In the genomic region with DNA sequence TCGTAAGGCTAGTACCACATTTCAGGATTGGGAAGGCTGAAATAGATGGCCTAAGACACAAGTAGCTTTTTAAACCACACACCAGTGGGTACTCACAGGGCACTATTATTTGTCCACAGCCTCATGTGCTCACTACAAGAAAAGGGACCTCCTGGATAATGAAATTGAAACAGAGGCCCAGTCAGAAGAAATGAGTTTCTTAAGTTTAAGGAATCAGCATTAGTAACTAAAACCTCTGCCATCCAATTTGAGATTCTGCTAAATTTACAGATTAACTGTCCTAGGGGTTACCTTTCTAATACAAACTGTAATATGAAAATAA, we compare ENCODE assay signal across 9 cellular contexts. TPM values are rescaled to one million over a fixed set of nuclear protein-coding genes. Genes with fewer than 3 reads are reported as not detected.
DNase-seq lines count a peak whose midpoint lies in the region; ATAC-seq and TF ChIP-seq lines count a peak whose summit lies in the region.
"Had no signal": no experiment of that assay in that cellular context is flagged by ENCODE, and none has a peak within 500 bp of the region (broad histone marks: within the 10 kb centered on the region; RNA-seq: fewer than 3 reads in every experiment).

No MANE protein-coding gene starts in this region.

- 31 to 48% methylated on average over 1 of the region's 1 CpG for WGBS in esophagus, 2 donors

- H3K36me3 ChIP-seq in Panc1 (ENCODE audit: control insufficient read depth, insufficient read depth, low read length) (peaks cover 4% of the 10 kb centered on the region; the same call in 1 of the 2 replicates), esophagus (ENCODE audit: control insufficient read depth in 2 of 2, insufficient read depth in 2 of 2, low read length in 1 of 2) (no peaks in the 10 kb centered on the region), rectal smooth muscle tissue (ENCODE audit: control insufficient read depth, insufficient read depth, low read length) (no peaks in the 10 kb centered on the region)

- H3K27ac ChIP-seq in Panc1 (ENCODE audit: low read length) = peak overlapping the region; percentile 72
- peak overlapping the region; percentile 29 to 38 for H3K27ac ChIP-seq in esophagus (ENCODE audit: low read depth in 2 of 2, low read length in 1 of 2)
- peak overlapping the region; percentile 10 for H3K27ac ChIP-seq in rectal smooth muscle tissue (ENCODE audit: low read depth, low read length)

- CTCF ChIA-PET in Panc1 (lab: Charles Lee) = interaction anchor here (1.4 kb wide), 1 partner anchor 48 kb away, joined by 4 read pairs; no protein-coding TSS in a partner anchor

- DNase-seq in GM12865 (ENCODE audit: low read depth) (no peak), Panc1 (ENCODE audit: low read depth, low spot score) (no peak), cortex of kidney (lab: John Stamatoyannopoulos, UW) (no peak), NCI-H1105 treated with DMSO at 0.1 percent for 48 hours (lab: John Stamatoyannopoulos, UW) (no peak)
- DNase-seq in activated CD8-positive, alpha-beta memory T cell treated with anti-CD3 and anti-CD28 coated beads for 24 hours = no peak
- DNase-seq: hippocampal formation had no signal

- BruUV-seq in Panc1 (replicated peaks; lab: Mats Ljungman, UMichigan) = no TSS peak

- in situ Hi-C loops in Panc1 (cut with HindIII; ENCODE audit: low pct_unique_long_range_greater_than_20kb, low sequenced_read_pairs) = no loop called here

- TF ChIP-seq CTCF in GM12865 (IDR thresholded peaks at IDR 0.05; ENCODE audit: insufficient read depth, low read depth, low read length, missing control alignments) = no peak
- TF ChIP-seq CTCF in Panc1 (IDR thresholded peaks at IDR 0.05) = no peak

- H3K4me3 ChIP-seq in GM12865 (ENCODE audit: low read depth, low read length) (peak overlapping the region; percentile 77), Panc1 (ENCODE audit: low read depth in 2 of 2, low read length in 2 of 2) (peak overlapping the region; percentile 13 to 23), esophagus (ENCODE audit: low read depth in 1 of 2, low read length in 2 of 2) (no peak overlapping the region), rectal smooth muscle tissue (ENCODE audit: low read length) (peak overlapping the region; percentile 24)

- H3K4me1 ChIP-seq in Panc1 (ENCODE audit: control insufficient read depth, insufficient read depth, low read length) (peaks cover 53% of the 10 kb centered on the region), esophagus (ENCODE audit: control insufficient read depth in 2 of 2, insufficient read depth in 2 of 2, low read length in 1 of 2) (peaks cover 7 to 30% of the 10 kb centered on the region in 2 donors), rectal smooth muscle tissue (ENCODE audit: control insufficient read depth, insufficient read depth, low read length) (peaks cover 56% of the 10 kb centered on the region)

- POLR2A ChIA-PET in Panc1 (lab: Charles Lee) = interaction anchor here (0.6 kb wide), 1 partner anchor 1357 kb away, joined by 3 read pairs; no protein-coding TSS in a partner anchor

- ATAC-seq in Panc1 (no peak), GM18867 (IDR thresholded peaks at IDR 0.05; ENCODE audit: unreplicated experiment) (no peak)

- H3K27me3 ChIP-seq in Panc1 (ENCODE audit: control insufficient read depth, insufficient read depth, low read length) (no peaks in the 10 kb centered on the region), esophagus (ENCODE audit: control insufficient read depth in 1 of 2, insufficient read depth in 2 of 2, low read length in 2 of 2) (no peaks in the 10 kb centered on the region), rectal smooth muscle tissue (ENCODE audit: control insufficient read depth, insufficient read depth, low read length) (no peaks in the 10 kb centered on the region)

- no peak overlapping the region for H3K9ac ChIP-seq in rectal smooth muscle tissue (ENCODE audit: low read length)

- intact Hi-C loops in Panc1 (cut with micrococcal nuclease; ENCODE audit: unreplicated experiment) = no loop called here

- H3K9me3 ChIP-seq in Panc1 (ENCODE audit: control insufficient read depth, insufficient read depth, low read depth, low read length) = no peaks in the 10 kb centered on the region
- H3K9me3 ChIP-seq in esophagus (ENCODE audit: control insufficient read depth in 2 of 2, insufficient read depth in 1 of 2, low read depth in 1 of 2, low read length in 1 of 2) = no peaks in the 10 kb centered on the region

RNA-seq across cellular contexts. Expression of a gene that starts 3.0 kb away (rescaled TPM):
- total RNA-seq in Panc1 (2021; ENCODE audit: unreplicated experiment) = 125 TPM
- 66.1 TPM for polyA plus RNA-seq in Panc1 (2012; ENCODE audit: insufficient read length)
- 10 to 100 TPM; 27.8 to 34.6 TPM for polyA plus RNA-seq in esophagus

Comparison
In these comparisons a context has a peak if more than half of its experiments do, and no peak if none do; other contexts are left out.
1. H3K4me3 ChIP-seq: peak in GM12865 (single experiment), Panc1 (2 of 2) and rectal smooth muscle tissue (single experiment); none in esophagus (0 of 2).
2. H3K27ac ChIP-seq: peak in every context shown above with its lines; median percentile 72 in Panc1; 34 in esophagus; 10 in rectal smooth muscle tissue.